In genomic region chr22:25353516-25354445, GRCh38 we compare ENCODE assay signal across 24 cellular contexts.
DNase-seq lines count a peak whose midpoint lies in the region; ATAC-seq, FAIRE-seq and TF ChIP-seq lines count a peak whose summit lies in the region.
"Had no signal": no experiment of that assay in that cellular context is flagged by ENCODE, and none has a peak within 500 bp of the region (broad histone marks: within the 10 kb centered on the region; RNA-seq: fewer than 3 reads in every experiment).

No MANE protein-coding gene starts in this region.

- CTCF ChIA-PET in activated CD4-positive, alpha-beta memory T cell treated with anti-CD3 and anti-CD28 coated beads for 36 hours (lab: Charles Lee): no interaction called here
- CTCF ChIA-PET in activated CD4-positive, alpha-beta memory T cell treated with anti-CD3 and anti-CD28 coated beads, Interleukin-2, amount 10 ng/mL, durations not matched to agents 7 days and 5 days (lab: Charles Lee): no interaction called here

- no peaks in the 10 kb centered on the region for H3K27me3 ChIP-seq in BLaER1
- no peaks in the 10 kb centered on the region for H3K27me3 ChIP-seq in osteoblast (ENCODE audit: insufficient read depth, low read length)

- in situ Hi-C loops in GM13977 (cut with MboI; ENCODE audit: low pct_unique_long_range_greater_than_20kb, low sequenced_read_pairs, unreplicated experiment): no loop called here

- 0 out of 2 replicates have a peak overlapping the region, but pooled peaks have one; percentile 18 for H3K27ac ChIP-seq in BLaER1
- no peak overlapping the region for H3K27ac ChIP-seq in kidney (ENCODE audit: low read depth in 2 of 2, low read length in 2 of 2)
- no peak overlapping the region for H3K27ac ChIP-seq in osteoblast (ENCODE audit: low read depth, low read length)
- H3K27ac ChIP-seq: 22Rv1 had no signal

- H3K4me3 ChIP-seq in BLaER1: no peak overlapping the region
- H3K4me3 ChIP-seq in kidney (ENCODE audit: low read length in 2 of 2): no peak overlapping the region
- no peak overlapping the region for H3K4me3 ChIP-seq in osteoblast (ENCODE audit: insufficient read depth, low read length)
- H3K4me3 ChIP-seq: GM12878 had no signal

- H3K9me3 ChIP-seq in BLaER1 (no peaks in the 10 kb centered on the region), kidney (ENCODE audit: control insufficient read depth in 1 of 2, low read length in 2 of 2) (no peaks in the 10 kb centered on the region), osteoblast (ENCODE audit: low read depth, low read length) (no peaks in the 10 kb centered on the region)

- no peak overlapping the region for H3K4me3 Mint-ChIP-seq in activated CD4-positive, alpha-beta memory T cell treated with anti-CD3 and anti-CD28 coated beads for 36 hours
- no peak overlapping the region for H3K4me3 Mint-ChIP-seq in activated CD4-positive, alpha-beta memory T cell treated with anti-CD3 and anti-CD28 coated beads, Interleukin-2, amount 10 ng/mL, durations not matched to agents 7 days and 5 days
- H3K4me3 Mint-ChIP-seq: CD8-positive, alpha-beta T cell had no signal

- H3K36me3 Mint-ChIP-seq in activated CD4-positive, alpha-beta memory T cell treated with anti-CD3 and anti-CD28 coated beads for 36 hours: peaks cover 38% of the 10 kb centered on the region
- H3K36me3 Mint-ChIP-seq in activated CD4-positive, alpha-beta memory T cell treated with anti-CD3 and anti-CD28 coated beads, Interleukin-2, amount 10 ng/mL, durations not matched to agents 7 days and 5 days (ENCODE audit: low read depth): peaks cover 15% of the 10 kb centered on the region

- no peaks in the 10 kb centered on the region for H3K4me1 Mint-ChIP-seq in activated CD4-positive, alpha-beta memory T cell treated with anti-CD3 and anti-CD28 coated beads for 36 hours (ENCODE audit: low read depth)
- no peaks in the 10 kb centered on the region for H3K4me1 Mint-ChIP-seq in activated CD4-positive, alpha-beta memory T cell treated with anti-CD3 and anti-CD28 coated beads, Interleukin-2, amount 10 ng/mL, durations not matched to agents 7 days and 5 days
- H3K4me1 Mint-ChIP-seq: IgD-negative memory B cell had no signal

- no peak for ATAC-seq in GM19395 (IDR thresholded peaks at IDR 0.05; ENCODE audit: unreplicated experiment)
- ATAC-seq: CD8-positive, alpha-beta T cell; GM12878 had no signal

- POLR2A ChIA-PET in activated CD4-positive, alpha-beta memory T cell treated with anti-CD3 and anti-CD28 coated beads for 36 hours (lab: Charles Lee): interaction anchor here (0.8 kb wide), 1 partner anchor 91 kb away, joined by 3 read pairs; no protein-coding TSS in a partner anchor
- POLR2A ChIA-PET in activated CD4-positive, alpha-beta memory T cell treated with anti-CD3 and anti-CD28 coated beads, Interleukin-2, amount 10 ng/mL, durations not matched to agents 7 days and 5 days (lab: Charles Lee): no interaction called here

- TF ChIP-seq CTCF in kidney (IDR thresholded peaks at IDR 0.05; ENCODE audit: borderline replicate concordance, extremely low read depth, insufficient read depth) (no peak), osteoblast (IDR thresholded peaks at IDR 0.05; ENCODE audit: extremely low read depth, low read depth, low read length) (no peak), GM13977 (IDR thresholded peaks at IDR 0.05; ENCODE audit: extremely low read depth, insufficient read depth, missing control alignments) (no peak)

- H3K9ac ChIP-seq in BLaER1 (no peak overlapping the region), kidney (ENCODE audit: low read length in 2 of 2) (no peak overlapping the region)

- H3K79me2 ChIP-seq in osteoblast (ENCODE audit: insufficient read depth, low read length): no peaks in the 10 kb centered on the region

- no peak overlapping the region for H2AFZ ChIP-seq in osteoblast (ENCODE audit: low read length)

- no peak for FAIRE-seq in kidney (lab: Jason Lieb, UNC)
- FAIRE-seq: GM12878, H1 had no signal

- H3K27me3 Mint-ChIP-seq in activated CD4-positive, alpha-beta memory T cell treated with anti-CD3 and anti-CD28 coated beads for 36 hours: no peaks in the 10 kb centered on the region
- no peaks in the 10 kb centered on the region for H3K27me3 Mint-ChIP-seq in activated CD4-positive, alpha-beta memory T cell treated with anti-CD3 and anti-CD28 coated beads, Interleukin-2, amount 10 ng/mL, durations not matched to agents 7 days and 5 days
- H3K27me3 Mint-ChIP-seq: IgD-negative memory B cell had no signal

- intact Hi-C loops in activated CD4-positive, alpha-beta memory T cell treated with anti-CD3 and anti-CD28 coated beads for 36 hours (cut with micrococcal nuclease): no loop called here
- intact Hi-C loops in kidney (cut with DNase I): no loop called here

- DNase-seq in activated CD4-positive, alpha-beta memory T cell treated with anti-CD3 and anti-CD28 coated beads for 36 hours: peak; percentile 1
- no peak for DNase-seq in activated CD4-positive, alpha-beta memory T cell treated with anti-CD3 and anti-CD28 coated beads, Interleukin-2, amount 10 ng/mL, durations not matched to agents 7 days and 5 days
- DNase-seq in kidney: peak; percentile 34
- peak; percentile 62 for DNase-seq in osteoblast (ENCODE audit: insufficient read length, low spot score, missing footprints)
- no peak for DNase-seq in GM13977 (ENCODE audit: low spot score)
- DNase-seq in NCI-H2196 (lab: John Stamatoyannopoulos, UW; ENCODE audit: unreplicated experiment): no peak
- DNase-seq: ACHN; C1 segment of cervical spinal cord; CD8-positive, alpha-beta T cell; DND-41; MV-4-11; NCI-H1105 treated with DMSO at 0.1 percent for 48 hours; NCI-H1694; NCI-H2081; NCI-H2171; NCI-H524 treated with DMSO at 0.1 percent for 48 hours; OCI-M1; Right ventricle myocardium superior had no signal

- H3K9me3 Mint-ChIP-seq in activated CD4-positive, alpha-beta memory T cell treated with anti-CD3 and anti-CD28 coated beads for 36 hours: no peaks in the 10 kb centered on the region
- no peaks in the 10 kb centered on the region for H3K9me3 Mint-ChIP-seq in activated CD4-positive, alpha-beta memory T cell treated with anti-CD3 and anti-CD28 coated beads, Interleukin-2, amount 10 ng/mL, durations not matched to agents 7 days and 5 days
- H3K9me3 Mint-ChIP-seq: CD8-positive, alpha-beta T cell; IgD-negative memory B cell had no signal

- H3K4me1 ChIP-seq in BLaER1 (peaks cover 56% of the 10 kb centered on the region), kidney (ENCODE audit: control insufficient read depth in 1 of 2, insufficient read depth in 1 of 2, low read depth in 1 of 2, low read length in 2 of 2) (no peaks in the 10 kb centered on the region), osteoblast (ENCODE audit: insufficient read depth, low read length) (no peaks in the 10 kb centered on the region)

- H3K36me3 ChIP-seq in BLaER1 (peaks cover 100% of the 10 kb centered on the region), kidney (ENCODE audit: control insufficient read depth in 1 of 2, insufficient read depth in 2 of 2, low read length in 2 of 2) (peaks cover 29 to 37% of the 10 kb centered on the region in 2 donors), osteoblast (ENCODE audit: insufficient read depth, low read length) (peaks cover 12% of the 10 kb centered on the region)

- no peak overlapping the region for H3K27ac Mint-ChIP-seq in activated CD4-positive, alpha-beta memory T cell treated with anti-CD3 and anti-CD28 coated beads for 36 hours
- no peak overlapping the region for H3K27ac Mint-ChIP-seq in activated CD4-positive, alpha-beta memory T cell treated with anti-CD3 and anti-CD28 coated beads, Interleukin-2, amount 10 ng/mL, durations not matched to agents 7 days and 5 days
- H3K27ac Mint-ChIP-seq: CD8-positive, alpha-beta T cell had no signal

- H3K4me2 ChIP-seq in BLaER1: no peak overlapping the region
- no peak overlapping the region for H3K4me2 ChIP-seq in osteoblast (ENCODE audit: insufficient read depth, low read length)

- H4K20me1 ChIP-seq in BLaER1: peaks cover 86% of the 10 kb centered on the region
- H4K20me1 ChIP-seq in osteoblast (ENCODE audit: insufficient read depth, low read length): no peaks in the 10 kb centered on the region

Comparison
In these comparisons a context has a peak if more than half of its experiments do, and no peak if none do; other contexts are left out.
1. DNase-seq: peak in activated CD4-positive, alpha-beta memory T cell treated with anti-CD3 and anti-CD28 coated beads for 36 hours (single experiment), kidney (single experiment) and osteoblast (single experiment); none in activated CD4-positive, alpha-beta memory T cell treated with anti-CD3 and anti-CD28 coated beads, Interleukin-2, amount 10 ng/mL, durations not matched to agents 7 days and 5 days (single experiment), GM13977 (single experiment) and NCI-H2196 (single experiment).